In the genomic region with DNA sequence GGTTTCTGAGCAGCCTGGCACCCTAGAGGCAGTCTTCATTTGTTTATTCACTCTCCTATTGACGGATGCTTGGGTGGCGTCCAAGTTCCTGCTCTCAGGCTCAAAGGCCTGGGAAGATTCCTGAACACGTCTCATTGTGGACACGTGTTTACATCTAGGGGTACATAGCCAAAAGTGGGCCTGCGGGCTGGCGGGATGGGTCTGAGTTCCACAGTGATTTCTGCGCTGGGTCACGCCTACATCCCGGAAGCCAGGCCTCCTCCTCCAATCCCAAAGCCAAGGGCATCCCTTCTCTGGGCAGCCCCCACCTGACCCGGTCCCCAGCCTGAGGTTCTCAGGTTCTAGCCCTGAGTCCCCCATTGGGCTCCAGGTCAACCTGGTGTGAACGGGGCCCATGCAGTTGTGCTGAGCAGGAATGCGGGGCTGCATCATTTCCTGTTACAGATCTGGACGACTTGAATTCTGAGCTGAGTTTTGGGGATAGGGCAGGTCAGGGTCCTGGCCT, we compare ENCODE assay signal across 26 cellular contexts. TPM values are rescaled to one million over a fixed set of nuclear protein-coding genes. Genes with fewer than 3 reads are reported as not detected.
DNase-seq lines count a peak whose midpoint lies in the region; ATAC-seq, FAIRE-seq and TF ChIP-seq lines count a peak whose summit lies in the region.
"Had no signal": no experiment of that assay in that cellular context is flagged by ENCODE, and none has a peak within 500 bp of the region (broad histone marks: within the 10 kb centered on the region; RNA-seq: fewer than 3 reads in every experiment).

No MANE protein-coding gene starts in this region.

- 61% methylated on average over 13 of the region's 13 CpGs for WGBS in right lobe of liver (ENCODE audit: insufficient coverage, low coverage, low lambda C conversion rate, missing lambda C conversion rate)
- WGBS in HepG2 (ENCODE audit: low lambda C conversion rate), result 13% methylated on average over 7 of the region's 13 CpGs

- no peaks in the 10 kb centered on the region for H3K4me1 Mint-ChIP-seq in stimulated activated naive B cell treated with anti-CD40 and anti-IgM and Interleukin-4, amounts not matched to agents 10 μg/mL and 1 μg/mL and 100 μg/mL, for 72 hours
- H3K4me1 Mint-ChIP-seq: nephron progenitor cell had no signal

- no peaks in the 10 kb centered on the region for H3K79me2 ChIP-seq in HepG2 (ENCODE audit: insufficient read depth, low read length)

- no peak overlapping the region for H3K27ac Mint-ChIP-seq in stimulated activated naive B cell treated with anti-CD40 and anti-IgM and Interleukin-4, amounts not matched to agents 10 μg/mL and 1 μg/mL and 100 μg/mL, for 72 hours
- H3K27ac Mint-ChIP-seq: activated CD4-positive, alpha-beta memory T cell treated with anti-CD3 and anti-CD28 coated beads for 36 hours; CD8-positive, alpha-beta T cell; nephron progenitor cell had no signal

- no peaks in the 10 kb centered on the region for H3K9me3 ChIP-seq in right lobe of liver
- no peaks in the 10 kb centered on the region for H3K9me3 ChIP-seq in HepG2 (ENCODE audit: low read length)
- H3K9me3 ChIP-seq in lower lobe of right lung, result no peaks in the 10 kb centered on the region
- H3K9me3 ChIP-seq in WERI-Rb-1 (ENCODE audit: severe bottlenecking), result no peaks in the 10 kb centered on the region
- H3K9me3 ChIP-seq: psoas muscle had no signal

- peaks cover 8 to 18% of the 10 kb centered on the region in 2 donors for H3K27me3 Mint-ChIP-seq in stimulated activated naive B cell treated with anti-CD40 and anti-IgM and Interleukin-4, amounts not matched to agents 10 μg/mL and 1 μg/mL and 100 μg/mL, for 72 hours
- H3K27me3 Mint-ChIP-seq: activated CD4-positive, alpha-beta memory T cell treated with anti-CD3 and anti-CD28 coated beads for 36 hours had no signal

- H3K36me3 ChIP-seq in right lobe of liver (no peaks in the 10 kb centered on the region), HepG2 (replicated peaks in 1 of 2; ENCODE audit: control insufficient read depth in 1 of 2, insufficient read depth in 2 of 2, low read length in 2 of 2) (no peaks in the 10 kb centered on the region), lower lobe of right lung (no peaks in the 10 kb centered on the region), WERI-Rb-1 (no peaks in the 10 kb centered on the region)

- no peaks in the 10 kb centered on the region for H4K20me1 ChIP-seq in HepG2 (ENCODE audit: insufficient read depth, low read length)

- BruUV-seq in HepG2 (replicated peaks; lab: Mats Ljungman, UMichigan), result no TSS peak

- no peak for TF ChIP-seq RAD21 in HepG2 (CRISPR knock-in tag; IDR thresholded peaks at IDR 0.05)

- no peaks in the 10 kb centered on the region for H3K36me3 Mint-ChIP-seq in stimulated activated naive B cell treated with anti-CD40 and anti-IgM and Interleukin-4, amounts not matched to agents 10 μg/mL and 1 μg/mL and 100 μg/mL, for 72 hours
- H3K36me3 Mint-ChIP-seq: activated CD4-positive, alpha-beta memory T cell treated with anti-CD3 and anti-CD28 coated beads for 36 hours; CD8-positive, alpha-beta T cell had no signal

- H3K4me3 ChIP-seq in right lobe of liver (no peak overlapping the region), HepG2 (replicated peaks in 1 of 3; ENCODE audit: insufficient read depth in 1 of 3, low read depth in 2 of 3, low read length in 3 of 3) (no peak overlapping the region), lower lobe of right lung (no peak overlapping the region), WERI-Rb-1 (ENCODE audit: low read depth, low read length) (no peak overlapping the region)
- H3K4me3 ChIP-seq: psoas muscle had no signal

- CTCF ChIA-PET in HepG2 (lab: Yijun Ruan, JAX; ENCODE audit: low intra/inter-chr PET ratio, low total read pairs), result no interaction called here

- no peak overlapping the region for H3K4me2 ChIP-seq in HepG2 (ENCODE audit: low read depth, low read length)

- ATAC-seq in right lobe of liver (no peak), HepG2 (no peak), lower lobe of right lung (peak; percentile 37 to 63)
- no peak for ATAC-seq in stimulated activated naive B cell treated with anti-CD40 and anti-IgM and Interleukin-4, amounts not matched to agents 10 μg/mL and 1 μg/mL and 100 μg/mL, for 72 hours (replicated peaks)
- ATAC-seq: CD8-positive, alpha-beta T cell; left colon; psoas muscle had no signal

- H3K9me3 Mint-ChIP-seq in stimulated activated naive B cell treated with anti-CD40 and anti-IgM and Interleukin-4, amounts not matched to agents 10 μg/mL and 1 μg/mL and 100 μg/mL, for 72 hours, result peaks cover 0 to 4% of the 10 kb centered on the region in 2 donors
- H3K9me3 Mint-ChIP-seq: activated CD4-positive, alpha-beta memory T cell treated with anti-CD3 and anti-CD28 coated beads for 36 hours; CD8-positive, alpha-beta T cell had no signal

- H3K27ac ChIP-seq in right lobe of liver (no peak overlapping the region), HepG2 (ENCODE audit: extremely low read length, insufficient read depth, low read length) (no peak overlapping the region), lower lobe of right lung (no peak overlapping the region), WERI-Rb-1 (no peak overlapping the region)
- H3K27ac ChIP-seq: 22Rv1, psoas muscle had no signal

- TF ChIP-seq CTCF in right lobe of liver (IDR thresholded peaks at IDR 0.05) (no peak), HepG2 (CRISPR knock-in tag; IDR thresholded peaks at IDR 0.05) (no peak), lower lobe of right lung (IDR thresholded peaks at IDR 0.05) (no peak), WERI-Rb-1 (IDR thresholded peaks at IDR 0.05; ENCODE audit: low read depth, low read length) (no peak)

- no peaks in the 10 kb centered on the region for H3K27me3 ChIP-seq in right lobe of liver
- H3K27me3 ChIP-seq in HepG2 (ENCODE audit: control insufficient read depth in 1 of 2, insufficient read depth in 2 of 2, low read length in 2 of 2), result peaks cover 4 to 21% of the 10 kb centered on the region in 2 experiments; a peak in 3 of 5 replicates
- no peaks in the 10 kb centered on the region for H3K27me3 ChIP-seq in lower lobe of right lung (ENCODE audit: low read depth)
- no peaks in the 10 kb centered on the region for H3K27me3 ChIP-seq in WERI-Rb-1 (ENCODE audit: insufficient read depth, low read depth, severe bottlenecking)

- no peak overlapping the region for H3K9ac ChIP-seq in HepG2 (ENCODE audit: insufficient read depth, low read depth, low read length)

- no peak for TF ChIP-seq EP300 in HepG2 (IDR thresholded peaks at IDR 0.05; ENCODE audit: low read depth in 2 of 2, low read length in 2 of 2)
- no peak for TF ChIP-seq EP300 in HepG2 (CRISPR knock-in tag; IDR thresholded peaks at IDR 0.05; ENCODE audit: borderline replicate concordance)

- FAIRE-seq in HepG2 (lab: Jason Lieb, UNC), result no peak
- FAIRE-seq: astrocyte, HTR-8/SVneo, small intestine had no signal

- no peak overlapping the region for H3K4me3 Mint-ChIP-seq in stimulated activated naive B cell treated with anti-CD40 and anti-IgM and Interleukin-4, amounts not matched to agents 10 μg/mL and 1 μg/mL and 100 μg/mL, for 72 hours
- H3K4me3 Mint-ChIP-seq: activated CD4-positive, alpha-beta memory T cell treated with anti-CD3 and anti-CD28 coated beads for 36 hours; CD8-positive, alpha-beta T cell; nephron progenitor cell had no signal

- intact Hi-C loops in right lobe of liver (cut with DNase I) (no loop called here), HepG2 (cut with micrococcal nuclease; ENCODE audit: unreplicated experiment) (no loop called here), lower lobe of right lung (cut with DNase I) (no loop called here)

- POLR2A ChIA-PET in HepG2 (lab: Yijun Ruan, JAX), result no interaction called here

- peak; percentile 14 for DNase-seq in DMS153 treated with DMSO at 0.1 percent for 48 hours (lab: John Stamatoyannopoulos, UW; ENCODE audit: unreplicated experiment)
- no peak for DNase-seq in DMS153 (lab: John Stamatoyannopoulos, UW)
- DNase-seq in right lobe of liver, result peak; percentile 25 to 42 (median 25)
- DNase-seq in HepG2 (ENCODE audit: low spot score), result no peak
- peak; percentile 52 for DNase-seq in lower lobe of right lung
- DNase-seq in stimulated activated CD4-positive, alpha-beta T cell treated with anti-CD3 and anti-CD28 coated beads, Interleukin-1b, Interleukin-23, amount 100 ng/mL, for 48 hours, result no peak
- no peak for DNase-seq in WERI-Rb-1
- DNase-seq in stimulated activated naive B cell treated with anti-CD40 and anti-IgM and Interleukin-4, amounts not matched to agents 10 μg/mL and 1 μg/mL and 100 μg/mL, for 72 hours, result no peak
- DNase-seq: activated CD4-positive, alpha-beta memory T cell treated with anti-CD3 and anti-CD28 coated beads for 36 hours; GOT3; Kasumi-1; midbrain; NCI-H2081; NCI-H526; nephron progenitor cell; SIG-M5; small intestine; stimulated activated CD4-positive, alpha-beta T cell treated with anti-CD3 and anti-CD28 coated beads, Interleukin-4, amount 100 ng/mL, for 24 hours had no signal

- in situ Hi-C loops in HepG2 (cut with HindIII; ENCODE audit: extremely low pct_ligation_motif_present, low pct_unique_long_range_greater_than_20kb), result no loop called here

- no peak for TF ChIP-seq POLR2A in right lobe of liver (IDR thresholded peaks at IDR 0.05)
- TF ChIP-seq POLR2A in HepG2 (IDR thresholded peaks at IDR 0.05; ENCODE audit: insufficient read depth in 1 of 2, low read depth in 2 of 2, low read length in 2 of 2), result no peak

- no peak overlapping the region for H2AFZ ChIP-seq in HepG2 (ENCODE audit: low read length)

- no peaks in the 10 kb centered on the region for H3K4me1 ChIP-seq in right lobe of liver
- H3K4me1 ChIP-seq in HepG2 (ENCODE audit: insufficient read depth, low read length), result no peaks in the 10 kb centered on the region
- H3K4me1 ChIP-seq in lower lobe of right lung, result peaks cover 7% of the 10 kb centered on the region
- H3K4me1 ChIP-seq: psoas muscle had no signal

RNA-seq across cellular contexts. Expression of gene WNT3A, which starts 14.8 kb away (rescaled TPM):
- total RNA-seq in right lobe of liver (not detected), HepG2 (2016; rRNA removed; fragmentation: Illumina TruSeq; extraction: Trizol) (not detected in 2 replicates), lower lobe of right lung (6.0 TPM)
- not detected in 2 replicates for total RNA-seq in HepG2 (2016; cell fraction: cytosol; rRNA removed; fragmentation: Illumina TruSeq; extraction: Trizol; ENCODE audit: low read depth)
- not detected in 2 replicates for total RNA-seq in HepG2 (2016; cell fraction: insoluble cytoplasmic fraction; rRNA removed; fragmentation: Illumina TruSeq; extraction: Trizol)
- not detected in 2 replicates for total RNA-seq in HepG2 (2016; cell fraction: membrane; rRNA removed; fragmentation: Illumina TruSeq; extraction: Trizol)
- not detected in 2 replicates for total RNA-seq in HepG2 (2016; cell fraction: nucleus; rRNA removed; fragmentation: Illumina TruSeq; extraction: Trizol)
- not detected in 2 replicates for polyA plus RNA-seq in HepG2 (2011; rRNA removed)
- not detected in 2 replicates for polyA plus RNA-seq in HepG2 (2011; cell fraction: cytosol; rRNA removed)
- polyA plus RNA-seq in HepG2 (2011; cell fraction: nucleus; rRNA removed), result not detected in 2 replicates
- polyA plus RNA-seq in HepG2 (2012), result not detected in 2 replicates
- polyA plus RNA-seq in HepG2 (2016; cell fraction: cytosol; fragmentation: Illumina TruSeq; extraction: Trizol; ENCODE audit: low read depth), result not detected in 2 replicates
- polyA plus RNA-seq in HepG2 (2016; cell fraction: insoluble cytoplasmic fraction; fragmentation: Illumina TruSeq; extraction: Trizol; ENCODE audit: low read depth), result not detected in 2 replicates
- polyA plus RNA-seq in HepG2 (2016; cell fraction: membrane; fragmentation: Illumina TruSeq; extraction: Trizol; ENCODE audit: low read depth), result not detected in 2 replicates
- polyA plus RNA-seq in HepG2 (2016; cell fraction: nucleus; fragmentation: Illumina TruSeq; extraction: Trizol; ENCODE audit: insufficient read depth, low read depth), result not detected in 2 replicates
- not detected in 2 replicates for polyA minus RNA-seq in HepG2 (2011; rRNA and poly(A)+ RNA removed; ENCODE audit: low replicate concordance)
- not detected in 2 replicates for polyA minus RNA-seq in HepG2 (2011; cell fraction: cytosol; rRNA and poly(A)+ RNA removed)
- polyA minus RNA-seq in HepG2 (2011; cell fraction: nucleus; rRNA and poly(A)+ RNA removed), result not detected in 2 replicates
- total RNA-seq: activated CD4-positive, alpha-beta memory T cell treated with anti-CD3 and anti-CD28 coated beads for 36 hours; astrocyte; Daoy; OCI-LY7; psoas muscle had no signal
- polyA plus RNA-seq: psoas muscle, small intestine had no signal

Comparison
In these comparisons a context has a peak if more than half of its experiments do, and no peak if none do; other contexts are left out.
1. DNase-seq: peak in DMS153 treated with DMSO at 0.1 percent for 48 hours (single experiment), right lobe of liver (3 of 3) and lower lobe of right lung (single experiment); none in DMS153 (single experiment), HepG2 (single experiment), stimulated activated CD4-positive, alpha-beta T cell treated with anti-CD3 and anti-CD28 coated beads, Interleukin-1b, Interleukin-23, amount 100 ng/mL, for 48 hours (single experiment), WERI-Rb-1 (single experiment) and stimulated activated naive B cell treated with anti-CD40 and anti-IgM and Interleukin-4, amounts not matched to agents 10 μg/mL and 1 μg/mL and 100 μg/mL, for 72 hours (single experiment).
2. ATAC-seq: peak in lower lobe of right lung (2 of 2); none in right lobe of liver (0 of 4), HepG2 (single experiment) and stimulated activated naive B cell treated with anti-CD40 and anti-IgM and Interleukin-4, amounts not matched to agents 10 μg/mL and 1 μg/mL and 100 μg/mL, for 72 hours (0 of 2).